Comparison of ENCODE assay signal across 14 cellular contexts in genomic region chr2:177543007-177543760, GRCh38.
A peak's percentile ranks its signal among the peaks of the same experiment; 100 is the strongest.
DNase-seq lines count a peak whose midpoint lies in the region; ATAC-seq and TF ChIP-seq lines count a peak whose summit lies in the region.
"Had no signal": no experiment of that assay in that cellular context is flagged by ENCODE, and none has a peak within 500 bp of the region (broad histone marks: within the 10 kb centered on the region; RNA-seq: fewer than 3 reads in every experiment).

No MANE protein-coding gene starts in this region.

- POLR2A ChIA-PET in AG04449 (lab: Yijun Ruan, JAX): interaction anchor here (0.7 kb wide), 1 partner anchor 9 kb away, joined by 3 read pairs; a partner anchor contains a TSS
- POLR2A ChIA-PET in HCT116 (lab: Charles Lee): no interaction called here

- no peak overlapping the region for H3K4me2 ChIP-seq in HCT116 (ENCODE audit: low read length)
- H3K4me2 ChIP-seq: KMS-11 had no signal

- TF ChIP-seq CTCF in AG04449 (IDR thresholded peaks at IDR 0.05; ENCODE audit: insufficient read depth, low read length, missing control alignments) (no peak), HCT116 (IDR thresholded peaks at IDR 0.05 in 2 of 3, conservative IDR thresholded peaks at IDR 0.05 in 1 of 3; ENCODE audit: borderline replicate concordance in 1 of 3, insufficient read depth in 1 of 3, low read depth in 2 of 3, low read length in 2 of 3) (no peak), astrocyte of the spinal cord (IDR thresholded peaks at IDR 0.05; ENCODE audit: low read depth, low read length) (no peak), left lung (IDR thresholded peaks at IDR 0.05) (no peak), ascending aorta (IDR thresholded peaks at IDR 0.05) (no peak)

- H3K4me3 ChIP-seq in AG04449 (ENCODE audit: low read depth, low read length) (no peak overlapping the region), HCT116 (replicated peaks in 1 of 2; ENCODE audit: low read depth in 1 of 2, low read length in 2 of 2) (no peak overlapping the region), astrocyte of the spinal cord (ENCODE audit: low read depth, low read length) (no peak overlapping the region), left lung (no peak overlapping the region), ascending aorta (no peak overlapping the region)
- H3K4me3 ChIP-seq: heart right ventricle had no signal

- no TSS peak for BruUV-seq in HCT116 (replicated peaks; lab: Mats Ljungman, UMichigan)

- intact Hi-C loops in HCT116 (cut with micrococcal nuclease): no loop called here
- intact Hi-C loops in left lung (cut with DNase I): no loop called here
- intact Hi-C loops in ascending aorta (cut with DNase I): no loop called here

- in situ Hi-C loops in astrocyte of the spinal cord (cut with HindIII; ENCODE audit: low sequenced_read_pairs): no loop called here

- H3K27me3 ChIP-seq in HCT116 (ENCODE audit: insufficient read depth, low read length): no peaks in the 10 kb centered on the region
- H3K27me3 ChIP-seq in left lung: no peaks in the 10 kb centered on the region
- no peaks in the 10 kb centered on the region for H3K27me3 ChIP-seq in ascending aorta
- H3K27me3 ChIP-seq: heart right ventricle had no signal

- H3K9me3 ChIP-seq in HCT116 (ENCODE audit: control insufficient read depth in 1 of 2, insufficient read depth in 1 of 2, low read depth in 1 of 2, low read length in 2 of 2) (peaks cover 0 to 3% of the 10 kb centered on the region in 2 experiments; a peak in 2 of 4 replicates), left lung (no peaks in the 10 kb centered on the region), ascending aorta (no peaks in the 10 kb centered on the region)
- H3K9me3 ChIP-seq: heart right ventricle had no signal

- CTCF ChIA-PET in AG04449 (lab: Yijun Ruan, JAX) (interaction anchor here (1.9 kb wide), 1 partner anchor 53 kb away, joined by 4 read pairs; no protein-coding TSS in a partner anchor), HCT116 (lab: Charles Lee) (no interaction called here)

- peak; percentile 58 for DNase-seq in AG04449 (ENCODE audit: low read depth, low spot score)
- DNase-seq in HCT116 (ENCODE audit: low read depth, low spot score): no peak
- DNase-seq in astrocyte of the spinal cord (ENCODE audit: low read depth, low spot score): peak; percentile 92
- DNase-seq in left lung: no peak
- DNase-seq in ecto neural progenitor cell (ENCODE audit: low spot score): no peak
- DNase-seq in ascending aorta (ENCODE audit: low spot score in 2 of 2): no peak
- no peak for DNase-seq in NCI-H82 (lab: John Stamatoyannopoulos, UW)
- DNase-seq: activated CD8-positive, alpha-beta memory T cell treated with anti-CD3 and anti-CD28 coated beads, Interleukin-2, amount 10 ng/mL, durations not matched to agents 7 days and 5 days; CD4-positive, CD25-positive, alpha-beta regulatory T cell; heart right ventricle; NCI-H748 treated with DMSO at 0.1 percent for 48 hours; T-helper 2 cell had no signal

- no peak for TF ChIP-seq POLR2A in HCT116 (IDR thresholded peaks at IDR 0.05; ENCODE audit: borderline replicate concordance, extremely low read depth, insufficient read depth, insufficient read length)

- no peak overlapping the region for H3K9ac ChIP-seq in HCT116 (ENCODE audit: low read length)
- H3K9ac ChIP-seq: KMS-11 had no signal

- H3K4me1 ChIP-seq in HCT116 (ENCODE audit: control insufficient read depth in 1 of 2, insufficient read depth in 2 of 2, low read length in 2 of 2) (no peaks in the 10 kb centered on the region), left lung (no peaks in the 10 kb centered on the region), ascending aorta (no peaks in the 10 kb centered on the region)

- H3K27ac ChIP-seq in HCT116 (ENCODE audit: low read depth, low read length) (no peak overlapping the region), left lung (no peak overlapping the region), ascending aorta (no peak overlapping the region)
- H3K27ac ChIP-seq: heart right ventricle, KMS-11 had no signal

- no peaks in the 10 kb centered on the region for H3K9me2 ChIP-seq in HCT116 (ENCODE audit: insufficient read depth)

- TF ChIP-seq RAD21 in HCT116 (IDR thresholded peaks at IDR 0.05; ENCODE audit: low read depth): no peak

- no peaks in the 10 kb centered on the region for H4K20me1 ChIP-seq in HCT116 (ENCODE audit: insufficient read depth)

- no peak overlapping the region for H2AFZ ChIP-seq in HCT116 (ENCODE audit: low read depth, low read length, poor library complexity, severe bottlenecking)

- ATAC-seq in HCT116 (0 out of 2 replicates have a peak, but pooled peaks have one; percentile 38), left lung (peak; percentile 63), HG03196 (IDR thresholded peaks at IDR 0.05; ENCODE audit: unreplicated experiment) (no peak)
- ATAC-seq: activated CD8-positive, alpha-beta memory T cell treated with anti-CD3 and anti-CD28 coated beads, Interleukin-2, amount 10 ng/mL, durations not matched to agents 7 days and 5 days had no signal

- H3K79me2 ChIP-seq in HCT116 (ENCODE audit: insufficient read depth, low read length): no peaks in the 10 kb centered on the region

- H3K36me3 ChIP-seq in HCT116 (ENCODE audit: control insufficient read depth in 1 of 2, insufficient read depth in 2 of 2, low read length in 2 of 2): no peaks in the 10 kb centered on the region
- H3K36me3 ChIP-seq in left lung: peaks cover 0 to 4% of the 10 kb centered on the region in 2 donors
- H3K36me3 ChIP-seq in ascending aorta: no peaks in the 10 kb centered on the region

- RAD21 ChIA-PET in HCT116 (lab: Charles Lee; ENCODE audit: low non-redundant PET in 1 of 2, low total read pairs in 2 of 2, uncharacterized antibody in 2 of 2, unreplicated experiment in 2 of 2): no interaction called here

TF ChIP-seq in HCT116, 20 proteins besides CTCF, POLR2A, EP300 and RAD21:
- TF ChIP-seq, protein P1, sequence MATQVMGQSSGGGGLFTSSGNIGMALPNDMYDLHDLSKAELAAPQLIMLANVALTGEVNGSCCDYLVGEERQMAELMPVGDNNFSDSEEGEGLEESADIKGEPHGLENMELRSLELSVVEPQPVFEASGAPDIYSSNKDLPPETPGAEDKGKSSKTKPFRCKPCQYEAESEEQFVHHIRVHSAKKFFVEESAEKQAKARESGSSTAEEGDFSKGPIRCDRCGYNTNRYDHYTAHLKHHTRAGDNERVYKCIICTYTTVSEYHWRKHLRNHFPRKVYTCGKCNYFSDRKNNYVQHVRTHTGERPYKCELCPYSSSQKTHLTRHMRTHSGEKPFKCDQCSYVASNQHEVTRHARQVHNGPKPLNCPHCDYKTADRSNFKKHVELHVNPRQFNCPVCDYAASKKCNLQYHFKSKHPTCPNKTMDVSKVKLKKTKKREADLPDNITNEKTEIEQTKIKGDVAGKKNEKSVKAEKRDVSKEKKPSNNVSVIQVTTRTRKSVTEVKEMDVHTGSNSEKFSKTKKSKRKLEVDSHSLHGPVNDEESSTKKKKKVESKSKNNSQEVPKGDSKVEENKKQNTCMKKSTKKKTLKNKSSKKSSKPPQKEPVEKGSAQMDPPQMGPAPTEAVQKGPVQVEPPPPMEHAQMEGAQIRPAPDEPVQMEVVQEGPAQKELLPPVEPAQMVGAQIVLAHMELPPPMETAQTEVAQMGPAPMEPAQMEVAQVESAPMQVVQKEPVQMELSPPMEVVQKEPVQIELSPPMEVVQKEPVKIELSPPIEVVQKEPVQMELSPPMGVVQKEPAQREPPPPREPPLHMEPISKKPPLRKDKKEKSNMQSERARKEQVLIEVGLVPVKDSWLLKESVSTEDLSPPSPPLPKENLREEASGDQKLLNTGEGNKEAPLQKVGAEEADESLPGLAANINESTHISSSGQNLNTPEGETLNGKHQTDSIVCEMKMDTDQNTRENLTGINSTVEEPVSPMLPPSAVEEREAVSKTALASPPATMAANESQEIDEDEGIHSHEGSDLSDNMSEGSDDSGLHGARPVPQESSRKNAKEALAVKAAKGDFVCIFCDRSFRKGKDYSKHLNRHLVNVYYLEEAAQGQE (IDR thresholded peaks at IDR 0.05; ENCODE audit: low read depth): no peak
- TF ChIP-seq CBX3 (IDR thresholded peaks at IDR 0.05; ENCODE audit: low read depth): no peak
- TF ChIP-seq, protein P2, sequence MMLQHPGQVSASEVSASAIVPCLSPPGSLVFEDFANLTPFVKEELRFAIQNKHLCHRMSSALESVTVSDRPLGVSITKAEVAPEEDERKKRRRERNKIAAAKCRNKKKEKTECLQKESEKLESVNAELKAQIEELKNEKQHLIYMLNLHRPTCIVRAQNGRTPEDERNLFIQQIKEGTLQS (IDR thresholded peaks at IDR 0.05): no peak

Comparison
In these comparisons a context has a peak if more than half of its experiments do, and no peak if none do; other contexts are left out.
1. DNase-seq: peak in AG04449 (single experiment) and astrocyte of the spinal cord (single experiment); none in HCT116 (single experiment), left lung (0 of 2), ecto neural progenitor cell (single experiment), ascending aorta (0 of 2) and NCI-H82 (single experiment).